ENCODE assay signal across 18 cellular contexts in genomic region chr18:55918449-55918848, GRCh38.
"Had no signal": no experiment of that assay in that cellular context is flagged by ENCODE, and none has a peak within 500 bp of the region (broad histone marks: within the 10 kb centered on the region; RNA-seq: fewer than 3 reads in every experiment).

No MANE protein-coding gene starts in this region.

- H3K4me1 Mint-ChIP-seq: activated CD8-positive, alpha-beta memory T cell treated with anti-CD3 and anti-CD28 coated beads, Interleukin-2, amount 10 ng/mL, durations not matched to agents 7 days and 5 days; activated naive CD4-positive, alpha-beta T cell treated with anti-CD3 and anti-CD28 coated beads, Interleukin-2, amount 50 U/mL, for 24 hours; naive thymus-derived CD4-positive, alpha-beta T cell had no signal

- H3K27ac Mint-ChIP-seq: activated CD8-positive, alpha-beta memory T cell treated with anti-CD3 and anti-CD28 coated beads, Interleukin-2, amount 10 ng/mL, durations not matched to agents 7 days and 5 days; activated naive CD4-positive, alpha-beta T cell treated with anti-CD3 and anti-CD28 coated beads, Interleukin-2, amount 50 U/mL, for 24 hours; activated T-cell treated with anti-CD3 and anti-CD28 coated beads, Interleukin-2, amount 50 U/mL, for 24 hours; naive thymus-derived CD4-positive, alpha-beta T cell had no signal

- H3K27me3 Mint-ChIP-seq: activated CD8-positive, alpha-beta memory T cell treated with anti-CD3 and anti-CD28 coated beads, Interleukin-2, amount 10 ng/mL, durations not matched to agents 7 days and 5 days; activated naive CD4-positive, alpha-beta T cell treated with anti-CD3 and anti-CD28 coated beads, Interleukin-2, amount 50 U/mL, for 24 hours; activated T-cell treated with anti-CD3 and anti-CD28 coated beads, Interleukin-2, amount 50 U/mL, for 24 hours; naive thymus-derived CD4-positive, alpha-beta T cell had no signal

- H3K36me3 ChIP-seq: esophagus muscularis mucosa, prostate gland, right lobe of liver, upper lobe of left lung had no signal

- H3K9me3 ChIP-seq: esophagus muscularis mucosa, prostate gland, right lobe of liver, upper lobe of left lung had no signal

- H3K4me3 Mint-ChIP-seq: activated CD8-positive, alpha-beta memory T cell treated with anti-CD3 and anti-CD28 coated beads, Interleukin-2, amount 10 ng/mL, durations not matched to agents 7 days and 5 days; activated naive CD4-positive, alpha-beta T cell treated with anti-CD3 and anti-CD28 coated beads, Interleukin-2, amount 50 U/mL, for 24 hours; activated T-cell treated with anti-CD3 and anti-CD28 coated beads, Interleukin-2, amount 50 U/mL, for 24 hours; naive thymus-derived CD4-positive, alpha-beta T cell had no signal

- H3K4me1 ChIP-seq: esophagus muscularis mucosa, prostate gland, right lobe of liver, upper lobe of left lung had no signal

- DNase-seq: activated CD4-positive, alpha-beta T cell treated with anti-CD3 and anti-CD28 coated beads, Interleukin-2, amount 50 U/mL, for 48 hours; activated CD4-positive, CD25-positive, alpha-beta regulatory T cell treated with anti-CD3 and anti-CD28 coated beads, Interleukin-2, amount 50 U/mL, for 72 hours; activated CD8-positive, alpha-beta memory T cell treated with anti-CD3 and anti-CD28 coated beads, Interleukin-2, amount 10 ng/mL, durations not matched to agents 7 days and 5 days; activated effector memory CD4-positive, alpha-beta T cell treated with Interleukin-2 at 50 U/mL for 16 hours; activated T-cell treated with anti-CD3 and anti-CD28 coated beads, Interleukin-2, amount 50 U/mL, for 24 hours; amygdala; hippocampal formation; naive thymus-derived CD4-positive, alpha-beta T cell; occipital lobe; right lobe of liver; stimulated activated CD4-positive, alpha-beta T cell treated with anti-CD3 and anti-CD28 coated beads, Interleukin-12 subunit alpha, Interleukin-12 subunit beta, amount 100 ng/mL, for 4 hours; stimulated activated naive CD4-positive, alpha-beta T cell; substantia nigra; upper lobe of left lung had no signal

- H3K36me3 Mint-ChIP-seq: activated CD8-positive, alpha-beta memory T cell treated with anti-CD3 and anti-CD28 coated beads, Interleukin-2, amount 10 ng/mL, durations not matched to agents 7 days and 5 days; activated naive CD4-positive, alpha-beta T cell treated with anti-CD3 and anti-CD28 coated beads, Interleukin-2, amount 50 U/mL, for 24 hours; naive thymus-derived CD4-positive, alpha-beta T cell had no signal

- H3K27me3 ChIP-seq: esophagus muscularis mucosa, right lobe of liver, upper lobe of left lung had no signal

- H3K27ac ChIP-seq: esophagus muscularis mucosa, prostate gland, right lobe of liver, upper lobe of left lung had no signal

- H3K4me3 ChIP-seq: esophagus muscularis mucosa, lung, prostate gland, right lobe of liver, upper lobe of left lung had no signal
